In genomic region chr11:94821439-94821838, GRCh38 we compare ENCODE assay signal across 39 cellular contexts.
"Had no signal": no experiment of that assay in that cellular context is flagged by ENCODE, and none has a peak within 500 bp of the region (broad histone marks: within the 10 kb centered on the region; RNA-seq: fewer than 3 reads in every experiment).

No MANE protein-coding gene starts in this region.

- H3K36me3 ChIP-seq: breast epithelium, cardiac muscle cell had no signal

- H3K27ac ChIP-seq: ascending aorta, body of pancreas, brain microvascular endothelial cell, breast epithelium, cardiac muscle cell, VCaP had no signal

- H3K9me3 Mint-ChIP-seq: activated B cell treated with CpG ODN at 0.5 μM for 24 hours; activated CD4-positive, alpha-beta memory T cell treated with anti-CD3 and anti-CD28 coated beads for 36 hours; activated CD4-positive, alpha-beta T cell treated with anti-CD3 and anti-CD28 coated beads, Interleukin-2, amount 10 ng/mL, durations not matched to agents 24 days and 14 days; activated naive CD4-positive, alpha-beta T cell treated with anti-CD3 and anti-CD28 coated beads, Interleukin-2, amount 50 U/mL, for 24 hours; activated T-cell treated with anti-CD3 and anti-CD28 coated beads, Interleukin-2, amount 50 U/mL, for 4 hours; activated T-cell treated with anti-CD3 and anti-CD28 coated beads, Interleukin-2, amount 50 U/mL, for 72 hours; activated T-helper 1 cell treated with anti-CD3 and anti-CD28 coated beads, Interleukin-12 subunit alpha, Interleukin-12 subunit beta, Interleukin-2, Interleukin-4 antibody, amounts not matched to agents 30 ng/mL and 10 ng/mL and 1 ng/mL, durations not matched to agents 14 hours and 24 hours and 36 hours; activated T-helper 17 cell treated with anti-CD3 and anti-CD28 coated beads, Interleukin-2, amount 50 U/mL, for 72 hours; central memory CD8-positive, alpha-beta T cell had no signal

- H3K4me1 Mint-ChIP-seq: activated B cell treated with CpG ODN at 0.5 μM for 24 hours; activated CD4-positive, alpha-beta T cell treated with anti-CD3 and anti-CD28 coated beads, Interleukin-2, amount 10 ng/mL, durations not matched to agents 24 days and 14 days; activated naive CD4-positive, alpha-beta T cell treated with anti-CD3 and anti-CD28 coated beads, Interleukin-2, amount 10 ng/mL, durations not matched to agents 7 days and 5 days; activated naive CD4-positive, alpha-beta T cell treated with anti-CD3 and anti-CD28 coated beads, Interleukin-2, amount 50 U/mL, for 24 hours; activated naive CD8-positive, alpha-beta T cell treated with anti-CD3 and anti-CD28 coated beads, Interleukin-2, amount 10 ng/mL, durations not matched to agents 7 days and 5 days; activated naive CD8-positive, alpha-beta T cell treated with anti-CD3 and anti-CD28 coated beads, Interleukin-2, amount 50 U/mL, for 24 hours; activated T-helper 17 cell treated with anti-CD3 and anti-CD28 coated beads, Interleukin-2, amount 50 U/mL, for 72 hours; central memory CD8-positive, alpha-beta T cell had no signal

- H3K9me3 ChIP-seq: ascending aorta, body of pancreas, breast epithelium had no signal

- FAIRE-seq: TTC549 had no signal

- H3K4me1 ChIP-seq: ascending aorta, body of pancreas, breast epithelium had no signal

- ATAC-seq: activated CD8-positive, alpha-beta T cell treated with anti-CD3 and anti-CD28 coated beads for 36 hours; activated naive CD8-positive, alpha-beta T cell treated with anti-CD3 and anti-CD28 coated beads, Interleukin-2, amount 50 U/mL, for 24 hours; activated T-cell treated with anti-CD3 and anti-CD28 coated beads, Interleukin-2, amount 50 U/mL, for 4 hours; activated T-cell treated with anti-CD3 and anti-CD28 coated beads, Interleukin-2, amount 50 U/mL, for 72 hours; activated T-helper 17 cell treated with anti-CD3 and anti-CD28 coated beads, Interleukin-2, amount 50 U/mL, for 72 hours; body of pancreas had no signal

- DNase-seq: activated B cell treated with CpG ODN at 0.5 μM for 24 hours; activated CD4-positive, alpha-beta memory T cell treated with anti-CD3 and anti-CD28 coated beads for 36 hours; activated CD4-positive, alpha-beta T cell treated with anti-CD3 and anti-CD28 coated beads for 4 hours; activated CD4-positive, alpha-beta T cell treated with anti-CD3 and anti-CD28 coated beads, Interleukin-2, amount 10 ng/mL, durations not matched to agents 24 days and 14 days; activated CD4-positive, alpha-beta T cell treated with anti-CD3 and anti-CD28 coated beads, Interleukin-2, amount 50 U/mL, for 1 hour; activated CD4-positive, alpha-beta T cell treated with anti-CD3 and anti-CD28 coated beads, Interleukin-2, amount 50 U/mL, for 4 hours; activated CD4-positive, CD25-positive, alpha-beta regulatory T cell treated with anti-CD3 and anti-CD28 coated beads, Interleukin-2, amount 50 U/mL, for 72 hours; activated CD8-positive, alpha-beta memory T cell treated with anti-CD3 and anti-CD28 coated beads, Interleukin-2, amount 50 U/mL, for 4 hours; activated CD8-positive, alpha-beta T cell treated with anti-CD3 and anti-CD28 coated beads for 36 hours; activated gamma-delta T cell; activated naive CD4-positive, alpha-beta T cell treated with anti-CD3 and anti-CD28 coated beads, Interleukin-2, amount 10 ng/mL, durations not matched to agents 7 days and 5 days; activated naive CD4-positive, alpha-beta T cell treated with Interleukin-2 at 50 U/mL for 16 hours; activated naive CD8-positive, alpha-beta T cell treated with anti-CD3 and anti-CD28 coated beads, Interleukin-2, amount 10 ng/mL, durations not matched to agents 7 days and 5 days; activated naive CD8-positive, alpha-beta T cell treated with anti-CD3 and anti-CD28 coated beads, Interleukin-2, amount 50 U/mL, for 24 hours; activated T-cell treated with anti-CD3 and anti-CD28 coated beads for 4 hours; activated T-cell treated with anti-CD3 and anti-CD28 coated beads, Interleukin-2, amount 50 U/mL, for 1 hour; activated T-cell treated with anti-CD3 and anti-CD28 coated beads, Interleukin-2, amount 50 U/mL, for 4 hours; activated T-cell treated with anti-CD3 and anti-CD28 coated beads, Interleukin-2, amount 50 U/mL, for 72 hours; amygdala; anterior cingulate cortex; body of pancreas; brain microvascular endothelial cell; caudate nucleus; cerebellar nuclear complex; T-helper 1 cell; T-helper 2 cell; T-helper 9 cell had no signal

- H3K27ac Mint-ChIP-seq: activated B cell treated with CpG ODN at 0.5 μM for 24 hours; activated CD4-positive, alpha-beta memory T cell treated with anti-CD3 and anti-CD28 coated beads for 36 hours; activated CD4-positive, alpha-beta T cell treated with anti-CD3 and anti-CD28 coated beads, Interleukin-2, amount 10 ng/mL, durations not matched to agents 24 days and 14 days; activated CD8-positive, alpha-beta T cell treated with anti-CD3 and anti-CD28 coated beads for 36 hours; activated naive CD4-positive, alpha-beta T cell treated with anti-CD3 and anti-CD28 coated beads, Interleukin-2, amount 10 ng/mL, durations not matched to agents 7 days and 5 days; activated naive CD4-positive, alpha-beta T cell treated with anti-CD3 and anti-CD28 coated beads, Interleukin-2, amount 50 U/mL, for 24 hours; activated naive CD8-positive, alpha-beta T cell; activated naive CD8-positive, alpha-beta T cell treated with anti-CD3 and anti-CD28 coated beads, Interleukin-2, amount 10 ng/mL, durations not matched to agents 7 days and 5 days; activated naive CD8-positive, alpha-beta T cell treated with anti-CD3 and anti-CD28 coated beads, Interleukin-2, amount 50 U/mL, for 24 hours; activated T-cell treated with anti-CD3 and anti-CD28 coated beads, Interleukin-2, amount 50 U/mL, for 72 hours; activated T-helper 1 cell treated with anti-CD3 and anti-CD28 coated beads, Interleukin-12 subunit alpha, Interleukin-12 subunit beta, Interleukin-2, Interleukin-4 antibody, amounts not matched to agents 30 ng/mL and 10 ng/mL and 1 ng/mL, durations not matched to agents 14 hours and 24 hours and 36 hours; activated T-helper 17 cell treated with anti-CD3 and anti-CD28 coated beads, Interleukin-2, amount 50 U/mL, for 72 hours; T-helper 1 cell treated with Interleukin-12 subunit alpha and Interleukin-12 subunit beta and Interleukin-4 antibody, amounts not matched to agents 30 μg/mL and 1 μg/mL, for 36 hours; T-helper 2 cell treated with Interferon-gamma antibody and Interleukin-4, amounts not matched to agents 5 μg/mL and 100 μg/mL, for 36 hours had no signal

- H3K4me3 Mint-ChIP-seq: activated B cell treated with CpG ODN at 0.5 μM for 24 hours; activated CD4-positive, alpha-beta memory T cell treated with anti-CD3 and anti-CD28 coated beads for 36 hours; activated CD4-positive, alpha-beta T cell treated with anti-CD3 and anti-CD28 coated beads, Interleukin-2, amount 10 ng/mL, durations not matched to agents 24 days and 14 days; activated CD8-positive, alpha-beta T cell treated with anti-CD3 and anti-CD28 coated beads for 36 hours; activated naive CD4-positive, alpha-beta T cell treated with anti-CD3 and anti-CD28 coated beads, Interleukin-2, amount 10 ng/mL, durations not matched to agents 7 days and 5 days; activated naive CD4-positive, alpha-beta T cell treated with anti-CD3 and anti-CD28 coated beads, Interleukin-2, amount 50 U/mL, for 24 hours; activated naive CD8-positive, alpha-beta T cell; activated naive CD8-positive, alpha-beta T cell treated with anti-CD3 and anti-CD28 coated beads, Interleukin-2, amount 10 ng/mL, durations not matched to agents 7 days and 5 days; activated naive CD8-positive, alpha-beta T cell treated with anti-CD3 and anti-CD28 coated beads, Interleukin-2, amount 50 U/mL, for 24 hours; activated T-cell treated with anti-CD3 and anti-CD28 coated beads, Interleukin-2, amount 50 U/mL, for 4 hours; activated T-cell treated with anti-CD3 and anti-CD28 coated beads, Interleukin-2, amount 50 U/mL, for 72 hours; activated T-helper 1 cell treated with anti-CD3 and anti-CD28 coated beads, Interleukin-12 subunit alpha, Interleukin-12 subunit beta, Interleukin-2, Interleukin-4 antibody, amounts not matched to agents 30 ng/mL and 10 ng/mL and 1 ng/mL, durations not matched to agents 14 hours and 24 hours and 36 hours; activated T-helper 17 cell treated with anti-CD3 and anti-CD28 coated beads, Interleukin-2, amount 50 U/mL, for 72 hours; central memory CD8-positive, alpha-beta T cell; T-helper 1 cell treated with Interleukin-12 subunit alpha and Interleukin-12 subunit beta and Interleukin-4 antibody, amounts not matched to agents 30 μg/mL and 1 μg/mL, for 36 hours; T-helper 2 cell treated with Interferon-gamma antibody and Interleukin-4, amounts not matched to agents 5 μg/mL and 100 μg/mL, for 36 hours had no signal

- H3K27me3 ChIP-seq: ascending aorta, body of pancreas, brain microvascular endothelial cell, breast epithelium had no signal

- H3K36me3 Mint-ChIP-seq: activated CD4-positive, alpha-beta memory T cell treated with anti-CD3 and anti-CD28 coated beads for 36 hours; activated naive CD4-positive, alpha-beta T cell treated with anti-CD3 and anti-CD28 coated beads, Interleukin-2, amount 10 ng/mL, durations not matched to agents 7 days and 5 days; activated naive CD4-positive, alpha-beta T cell treated with anti-CD3 and anti-CD28 coated beads, Interleukin-2, amount 50 U/mL, for 24 hours; activated naive CD8-positive, alpha-beta T cell had no signal

- H3K4me3 ChIP-seq: ascending aorta, body of pancreas, breast epithelium, cardiac muscle cell had no signal
